In the genomic region with DNA sequence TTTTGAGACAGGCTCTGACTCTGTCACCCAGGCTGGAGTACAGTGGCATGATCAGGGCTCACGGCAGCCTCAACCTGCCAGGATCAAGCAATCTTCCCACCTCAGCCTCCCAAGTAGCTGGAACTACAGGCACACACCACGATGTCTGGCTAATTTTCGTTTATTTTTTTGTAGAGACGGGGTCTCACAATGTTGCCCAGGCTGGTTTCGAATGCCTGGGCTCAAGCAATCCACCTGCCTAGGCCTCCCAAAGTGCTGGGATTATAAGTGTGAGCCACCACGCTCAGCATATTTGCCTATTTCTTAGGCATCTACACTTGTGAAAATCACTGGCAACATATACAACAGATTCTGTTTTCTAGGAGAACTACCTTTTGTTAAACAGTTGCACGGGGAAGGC, we compare ENCODE assay signal across 21 cellular contexts. TPM values are rescaled to one million over a fixed set of nuclear protein-coding genes. Genes with fewer than 3 reads are reported as not detected.
DNase-seq lines count a peak whose midpoint lies in the region; ATAC-seq, FAIRE-seq and TF ChIP-seq lines count a peak whose summit lies in the region.
"Had no signal": no experiment of that assay in that cellular context is flagged by ENCODE, and none has a peak within 500 bp of the region (broad histone marks: within the 10 kb centered on the region; RNA-seq: fewer than 3 reads in every experiment).

No MANE protein-coding gene starts in this region.

- H3K9ac ChIP-seq in OCI-LY1 (ENCODE audit: low read length) (no peak overlapping the region; the same call in 1 of the 2 replicates), H1 (replicated peaks in 1 of 4; ENCODE audit: extremely low read depth in 1 of 4, low read depth in 3 of 4, low read length in 3 of 4) (no peak overlapping the region; a peak in 1 of 7 replicates)
- H3K9ac ChIP-seq: GM23248 had no signal

- TF ChIP-seq RAD21 in H1 (IDR thresholded peaks at IDR 0.05 in 1 of 2, conservative IDR thresholded peaks at IDR 0.05 in 1 of 2; ENCODE audit: low read depth in 2 of 2, low read length in 2 of 2), result no peak

- no peak for ATAC-seq in HG03280 (IDR thresholded peaks at IDR 0.05; ENCODE audit: unreplicated experiment)

- H3K27me3 ChIP-seq in OCI-LY1 (ENCODE audit: insufficient read depth, low read length) (no peaks in the 10 kb centered on the region), H1 (replicated peaks in 1 of 4; ENCODE audit: control insufficient read depth in 3 of 4, extremely low read depth in 1 of 4, insufficient read depth in 3 of 4, low read length in 3 of 4) (no peaks in the 10 kb centered on the region; a peak in 1 of 7 replicates), tibial nerve (no peaks in the 10 kb centered on the region)
- H3K27me3 ChIP-seq: SJCRH30 had no signal

- no peak overlapping the region for H4K91ac ChIP-seq in H1 (replicated peaks; ENCODE audit: insufficient read length, low read length)

- peaks cover 1% of the 10 kb centered on the region; the same call in 1 of the 2 replicates for H3K79me1 ChIP-seq in H1 (ENCODE audit: low read depth, low read length)

- H2BK12ac ChIP-seq in H1 (ENCODE audit: low read depth, low read length), result peak overlapping the region; percentile 98

- DNase-seq in T-helper 2 cell treated with Interferon-gamma antibody and Interleukin-4, amounts not matched to agents 5 μg/mL and 100 μg/mL, for 36 hours (ENCODE audit: low spot score), result no peak
- DNase-seq in T-helper 2 cell (no peak), H1 (ENCODE audit: low read depth in 1 of 2, low spot score in 2 of 2) (no peak), nephron progenitor cell (no peak), H54 (ENCODE audit: insufficient read length, low spot score) (no peak), tibial nerve (ENCODE audit: low spot score in 2 of 2) (no peak)
- DNase-seq: AML-193, DMS 273 treated with DMSO at 0.1 percent for 48 hours, GM23248, NCI-H1417 treated with DMSO at 0.1 percent for 48 hours, NCI-H187 treated with DMSO at 0.1 percent for 48 hours, NCI-H226, NCI-H524, NCI-H82, PC-9, SJCRH30 had no signal

- H3F3A ChIP-seq in OCI-LY1 (ENCODE audit: insufficient read depth, low read length), result no peaks in the 10 kb centered on the region

- peaks cover 3% of the 10 kb centered on the region; the same call in 1 of the 2 replicates for H3K23me2 ChIP-seq in H1 (ENCODE audit: low read depth, low read length)

- H3K27ac ChIP-seq in OCI-LY1 (ENCODE audit: low read depth, low read length, poor library complexity, severe bottlenecking) (peak overlapping the region; percentile 64), H1 (ENCODE audit: low read depth, low read length) (no peak overlapping the region), tibial nerve (peak overlapping the region in 1 of 4 donors; percentile 52)
- H3K27ac ChIP-seq: 22Rv1, GM23248, PC-9, SJCRH30 had no signal

- peaks cover 41% of the 10 kb centered on the region for H3K4me1 Mint-ChIP-seq in T-helper 2 cell treated with Interferon-gamma antibody and Interleukin-4, amounts not matched to agents 5 μg/mL and 100 μg/mL, for 36 hours (ENCODE audit: low read depth)
- peaks cover 35% of the 10 kb centered on the region for H3K4me1 Mint-ChIP-seq in nephron progenitor cell

- peaks cover 43% of the 10 kb centered on the region for H3K27me3 Mint-ChIP-seq in T-helper 2 cell treated with Interferon-gamma antibody and Interleukin-4, amounts not matched to agents 5 μg/mL and 100 μg/mL, for 36 hours (ENCODE audit: low read depth)
- H3K27me3 Mint-ChIP-seq in nephron progenitor cell (ENCODE audit: low read depth, poor library complexity), result peaks cover 9% of the 10 kb centered on the region

- H3K9me2 ChIP-seq in OCI-LY1 (ENCODE audit: low read depth, low read length), result no peaks in the 10 kb centered on the region

- CTCF ChIA-PET in H1 (lab: Charles Lee; ENCODE audit: partially characterized antibody), result interaction anchor here (0.6 to 2.6 kb wide), 3 partner anchors 12 to 108 kb away, joined by 3 to 8 read pairs (median 6); no protein-coding TSS in a partner anchor

- peak overlapping the region; percentile 85 for H2BK15ac ChIP-seq in H1 (ENCODE audit: low read length)

- H2BK5ac ChIP-seq in H1 (ENCODE audit: low read depth, low read length), result 0 out of 2 replicates have a peak overlapping the region, but pooled peaks have one; percentile 2

- peaks cover 46% of the 10 kb centered on the region for H3K4me1 ChIP-seq in OCI-LY1 (ENCODE audit: insufficient read depth, low read length, severe bottlenecking)
- peaks cover 17 to 40% (median 27%) of the 10 kb centered on the region in 4 experiments; a peak in 6 of 7 replicates for H3K4me1 ChIP-seq in H1 (replicated peaks in 1 of 4; ENCODE audit: control insufficient read depth in 3 of 4, insufficient read depth in 4 of 4, low read length in 3 of 4)
- H3K4me1 ChIP-seq in tibial nerve, result peaks cover 0 to 40% (median 2%) of the 10 kb centered on the region in 4 donors

- TF ChIP-seq EP300 in H1 (IDR thresholded peaks at IDR 0.05; ENCODE audit: borderline replicate concordance in 1 of 2, low read depth in 2 of 2, low read length in 2 of 2) (no peak), tibial nerve (IDR thresholded peaks at IDR 0.05) (no peak)

- peak overlapping the region; percentile 33 for H3K27ac Mint-ChIP-seq in T-helper 2 cell treated with Interferon-gamma antibody and Interleukin-4, amounts not matched to agents 5 μg/mL and 100 μg/mL, for 36 hours
- peak overlapping the region; percentile 82 for H3K27ac Mint-ChIP-seq in nephron progenitor cell

- H2BK120ac ChIP-seq in H1 (replicated peaks; ENCODE audit: low read depth, low read length), result no peak overlapping the region

- H3K18ac ChIP-seq in H1 (ENCODE audit: extremely low read depth, low read length), result peak overlapping the region; percentile 64; the same call in 1 of the 2 replicates

- peaks cover 5% of the 10 kb centered on the region for H3K36me3 Mint-ChIP-seq in T-helper 2 cell treated with Interferon-gamma antibody and Interleukin-4, amounts not matched to agents 5 μg/mL and 100 μg/mL, for 36 hours (ENCODE audit: low read depth)
- peaks cover 5% of the 10 kb centered on the region for H3K36me3 Mint-ChIP-seq in nephron progenitor cell (ENCODE audit: low read depth)

- H3K9me3 ChIP-seq in OCI-LY1 (ENCODE audit: low read length) (no peaks in the 10 kb centered on the region), H1 (ENCODE audit: insufficient read depth in 2 of 2, low read depth in 1 of 2, low read length in 1 of 2) (no peaks in the 10 kb centered on the region), tibial nerve (no peaks in the 10 kb centered on the region)
- H3K9me3 ChIP-seq: SJCRH30 had no signal

- 84% methylated on average over 7 of the region's 7 CpGs; no CpG with 5 or more reads in 1 of the 2 experiments for WGBS in H1 (ENCODE audit: extremely low coverage in 1 of 2, insufficient coverage in 1 of 2, insufficient read length in 1 of 2, insufficient replicate concordance in 2 of 2, low coverage in 1 of 2, low lambda C conversion rate in 2 of 2, missing lambda C conversion rate in 1 of 2), 2 experiments
- 85 to 89% methylated on average over 7 of the region's 7 CpGs for WGBS in tibial nerve, 2 donors

- TF ChIP-seq POLR2A in H1 (IDR thresholded peaks at IDR 0.05; ENCODE audit: control extremely low read depth in 1 of 2, low read depth in 2 of 2, low read length in 2 of 2) (no peak), H54 (IDR thresholded peaks at IDR 0.05; ENCODE audit: low read depth, low read length) (no peak), tibial nerve (IDR thresholded peaks at IDR 0.05) (no peak)

- peak overlapping the region; percentile 71 for H2AK5ac ChIP-seq in H1 (ENCODE audit: low read depth, low read length)

- H4K20me1 ChIP-seq in OCI-LY1 (ENCODE audit: insufficient read depth, low read length) (no peaks in the 10 kb centered on the region), H1 (replicated peaks in 1 of 2; ENCODE audit: control insufficient read depth in 1 of 2, insufficient read depth in 2 of 2, low read length in 2 of 2) (peaks cover 0 to 2% of the 10 kb centered on the region in 2 experiments)

- FAIRE-seq in H1 (lab: Jason Lieb, UNC) (no peak), H54 (lab: Jason Lieb, UNC) (no peak)
- FAIRE-seq: G401.6 had no signal

- peaks cover 20% of the 10 kb centered on the region for H3K36me3 ChIP-seq in OCI-LY1 (ENCODE audit: insufficient read depth, low read length)
- 0 out of 8 replicates have a peak, but pooled peaks cover 0 to 3% (median 0%) of the 10 kb centered on the region in 4 experiments for H3K36me3 ChIP-seq in H1 (ENCODE audit: control insufficient read depth in 2 of 4, insufficient read depth in 4 of 4, low read length in 3 of 4)
- H3K36me3 ChIP-seq in tibial nerve, result no peaks in the 10 kb centered on the region
- H3K36me3 ChIP-seq: SJCRH30 had no signal

- H3K79me2 ChIP-seq in OCI-LY1 (ENCODE audit: insufficient read depth, low read length) (peaks cover 67% of the 10 kb centered on the region), H1 (ENCODE audit: control insufficient read depth in 1 of 2, insufficient read depth in 2 of 2, low read length in 2 of 2) (peaks cover 15 to 66% of the 10 kb centered on the region in 2 experiments)

- H3K4me3 Mint-ChIP-seq in T-helper 2 cell treated with Interferon-gamma antibody and Interleukin-4, amounts not matched to agents 5 μg/mL and 100 μg/mL, for 36 hours, result no peak overlapping the region
- no peak overlapping the region for H3K4me3 Mint-ChIP-seq in nephron progenitor cell
- H3K4me3 Mint-ChIP-seq: CD14-positive monocyte had no signal

- H3K14ac ChIP-seq in H1 (ENCODE audit: insufficient read length), result no peak overlapping the region

- no peak for TF ChIP-seq CTCF in OCI-LY1 (IDR thresholded peaks at IDR 0.05; ENCODE audit: low read length)
- TF ChIP-seq CTCF in H1 (IDR thresholded peaks at IDR 0.05; ENCODE audit: control extremely low read depth in 1 of 3, insufficient read depth in 1 of 3, low read depth in 1 of 3, low read length in 3 of 3), result no peak
- no peak for TF ChIP-seq CTCF in nephron progenitor cell (IDR thresholded peaks at IDR 0.05)
- no peak for TF ChIP-seq CTCF in tibial nerve (IDR thresholded peaks at IDR 0.05)

- H3K23ac ChIP-seq in H1 (ENCODE audit: insufficient read length), result no peak overlapping the region

- H3K4me3 ChIP-seq in OCI-LY1 (ENCODE audit: low read depth, low read length, poor library complexity, severe bottlenecking) (peak overlapping the region; percentile 13), H1 (ENCODE audit: extremely low read depth in 1 of 4, insufficient read depth in 2 of 4, low read depth in 3 of 4, low read length in 4 of 4) (no peak overlapping the region), tibial nerve (no peak overlapping the region)
- H3K4me3 ChIP-seq: GM23248, PC-9, SJCRH30 had no signal

- POLR2A ChIA-PET in H1 (lab: Charles Lee; ENCODE audit: partially characterized antibody), result interaction anchor here (1.4 to 12.8 kb wide), 4 partner anchors 12 to 103 kb away, joined by 3 to 151 read pairs (median 6); a partner anchor contains a TSS

- no peak overlapping the region for H4K5ac ChIP-seq in H1 (ENCODE audit: insufficient read length, low read depth, low read length)

- H2BK20ac ChIP-seq in H1 (ENCODE audit: low read length), result peak overlapping the region; percentile 16; the same call in 1 of the 2 replicates

- H3K4me2 ChIP-seq in OCI-LY1 (ENCODE audit: low read length) (peak overlapping the region; percentile 64), H1 (ENCODE audit: insufficient read depth in 1 of 2, low read depth in 2 of 2, low read length in 2 of 2) (peak overlapping the region in 1 of 2 experiments; percentile 55; a peak in 2 of 4 replicates)
- H3K4me2 ChIP-seq: PC-9 had no signal

- no peak overlapping the region for H4K8ac ChIP-seq in H1 (ENCODE audit: extremely low read depth, insufficient read depth, low read length)

- H3K56ac ChIP-seq in H1 (replicated peaks; ENCODE audit: insufficient read length, low read depth, low read length), result no peak overlapping the region

- no peak overlapping the region for H3K4ac ChIP-seq in H1 (replicated peaks; ENCODE audit: insufficient read length, low read depth, low read length)

- H2AFZ ChIP-seq in OCI-LY1 (ENCODE audit: low read length), result no peak overlapping the region
- H2AFZ ChIP-seq in H1 (ENCODE audit: low read length), result no peak overlapping the region
- H2AFZ ChIP-seq: GM23248, PC-9 had no signal

- H3K9me3 Mint-ChIP-seq in T-helper 2 cell treated with Interferon-gamma antibody and Interleukin-4, amounts not matched to agents 5 μg/mL and 100 μg/mL, for 36 hours, result no peaks in the 10 kb centered on the region
- peaks cover under 1% of the 10 kb centered on the region for H3K9me3 Mint-ChIP-seq in nephron progenitor cell
- H3K9me3 Mint-ChIP-seq: CD14-positive monocyte had no signal

RNA-seq across cellular contexts. Expression of a gene that starts 16.9 kb away (rescaled TPM):
- total RNA-seq in H1 (2021; fragmentation: NEBNext Ultra II Directional; extraction: Animal tissue kit (Norgen Biotek cat#: 25700)), result 138 and 142 TPM in 2 replicates
- polyA plus RNA-seq in H1 (2011; rRNA removed), result 19.6 and 43.4 TPM in 2 replicates
- 35.3 TPM for polyA plus RNA-seq in H1 (2011; cell fraction: cytosol; rRNA removed)
- 42.3 TPM for polyA plus RNA-seq in H1 (2011; cell fraction: nucleus; rRNA removed)
- polyA plus RNA-seq in H1 (2012, experiment 1 of 2), result 38.4 to 60.6 TPM (median 45.1 TPM) in 4 replicates
- 10.3 TPM for polyA plus RNA-seq in H1 (2012, experiment 2 of 2)
- 26.3 TPM for polyA plus RNA-seq in H1 (2013, experiment 1 of 2)
- 28.6 TPM for polyA plus RNA-seq in H1 (2013, experiment 2 of 2)
- polyA minus RNA-seq in H1 (2011; rRNA and poly(A)+ RNA removed), result 61.0 and 87.1 TPM in 2 replicates
- polyA minus RNA-seq in H1 (2011; cell fraction: cytosol; rRNA and poly(A)+ RNA removed), result 40.8 TPM
- 110 TPM for polyA minus RNA-seq in H1 (2011; cell fraction: nucleus; rRNA and poly(A)+ RNA removed)
- 100 to 1,000 TPM in 1 of 4 donors, 10 to 100 TPM in 3; 55.7 to 147 (median 68.5) TPM for total RNA-seq in tibial nerve
